In genomic region chr9:18601026-18601425, GRCh38 we compare ENCODE assay signal across 25 cellular contexts.
"Had no signal": no experiment of that assay in that cellular context is flagged by ENCODE, and none has a peak within 500 bp of the region (broad histone marks: within the 10 kb centered on the region; RNA-seq: fewer than 3 reads in every experiment).

No MANE protein-coding gene starts in this region.

- H3K4me1 Mint-ChIP-seq: activated B cell treated with CpG ODN at 0.5 μM for 24 hours; activated CD4-positive, alpha-beta T cell treated with anti-CD3 and anti-CD28 coated beads, Interleukin-2, amount 10 ng/mL, durations not matched to agents 24 days and 14 days; activated CD8-positive, alpha-beta memory T cell treated with anti-CD3 and anti-CD28 coated beads, Interleukin-2, amount 10 ng/mL, durations not matched to agents 7 days and 5 days; activated naive CD8-positive, alpha-beta T cell treated with anti-CD3 and anti-CD28 coated beads, Interleukin-2, amount 50 U/mL, for 24 hours had no signal

- H3K36me3 Mint-ChIP-seq: activated CD8-positive, alpha-beta memory T cell treated with anti-CD3 and anti-CD28 coated beads, Interleukin-2, amount 10 ng/mL, durations not matched to agents 7 days and 5 days; activated naive CD4-positive, alpha-beta T cell treated with anti-CD3 and anti-CD28 coated beads, Interleukin-2, amount 50 U/mL, for 72 hours had no signal

- H3K36me3 ChIP-seq: brain microvascular endothelial cell, cardiac muscle cell had no signal

- H3K27me3 ChIP-seq: brain microvascular endothelial cell, cardiac muscle cell had no signal

- H3K4me3 ChIP-seq: cardiac muscle cell had no signal

- DNase-seq: activated B cell treated with CpG ODN at 0.5 μM for 24 hours; activated CD4-positive, alpha-beta T cell treated with anti-CD3 and anti-CD28 coated beads for 1 hour; activated CD4-positive, alpha-beta T cell treated with anti-CD3 and anti-CD28 coated beads, Interleukin-2, amount 10 ng/mL, durations not matched to agents 24 days and 14 days; activated CD4-positive, alpha-beta T cell treated with anti-CD3 and anti-CD28 coated beads, Interleukin-2, amount 50 U/mL, for 48 hours; activated CD8-positive, alpha-beta memory T cell treated with anti-CD3 and anti-CD28 coated beads, Interleukin-2, amount 10 ng/mL, durations not matched to agents 7 days and 5 days; activated effector memory CD4-positive, alpha-beta T cell treated with Interleukin-2 at 50 U/mL for 16 hours; activated naive CD4-positive, alpha-beta T cell; activated naive CD8-positive, alpha-beta T cell treated with anti-CD3 and anti-CD28 coated beads, Interleukin-2, amount 50 U/mL, for 24 hours; activated T-cell treated with anti-CD3 and anti-CD28 coated beads, Interleukin-2, amount 50 U/mL, for 24 hours; amygdala; brain microvascular endothelial cell; cerebellar nuclear complex; NCI-H1105 treated with DMSO at 0.1 percent for 48 hours; NCI-H1436 treated with DMSO at 0.1 percent for 48 hours; NCI-H187; NCI-H2081; NCI-H446; NCI-H524; PC-3; SHP77 treated with DMSO at 0.1 percent for 48 hours had no signal

- H3K4me3 Mint-ChIP-seq: activated B cell treated with CpG ODN at 0.5 μM for 24 hours; activated CD4-positive, alpha-beta T cell treated with anti-CD3 and anti-CD28 coated beads, Interleukin-2, amount 10 ng/mL, durations not matched to agents 24 days and 14 days; activated CD8-positive, alpha-beta memory T cell treated with anti-CD3 and anti-CD28 coated beads, Interleukin-2, amount 10 ng/mL, durations not matched to agents 7 days and 5 days; activated naive CD8-positive, alpha-beta T cell treated with anti-CD3 and anti-CD28 coated beads, Interleukin-2, amount 50 U/mL, for 24 hours; activated T-cell treated with anti-CD3 and anti-CD28 coated beads, Interleukin-2, amount 50 U/mL, for 24 hours; activated T-helper 1 cell treated with anti-CD3 and anti-CD28 coated beads, Interleukin-12 subunit alpha, Interleukin-12 subunit beta, Interleukin-2, Interleukin-4 antibody, amounts not matched to agents 30 ng/mL and 10 ng/mL and 1 ng/mL, durations not matched to agents 14 hours and 24 hours and 36 hours; T-helper 1 cell treated with Interleukin-12 subunit alpha and Interleukin-12 subunit beta and Interleukin-4 antibody, amounts not matched to agents 30 μg/mL and 1 μg/mL, for 36 hours had no signal

- H3K9me3 Mint-ChIP-seq: activated B cell treated with CpG ODN at 0.5 μM for 24 hours; activated CD4-positive, alpha-beta T cell treated with anti-CD3 and anti-CD28 coated beads, Interleukin-2, amount 10 ng/mL, durations not matched to agents 24 days and 14 days; activated naive CD4-positive, alpha-beta T cell treated with anti-CD3 and anti-CD28 coated beads, Interleukin-2, amount 50 U/mL, for 72 hours; activated naive CD8-positive, alpha-beta T cell treated with anti-CD3 and anti-CD28 coated beads, Interleukin-2, amount 50 U/mL, for 24 hours; activated T-cell treated with anti-CD3 and anti-CD28 coated beads, Interleukin-2, amount 50 U/mL, for 24 hours; activated T-helper 1 cell treated with anti-CD3 and anti-CD28 coated beads, Interleukin-12 subunit alpha, Interleukin-12 subunit beta, Interleukin-2, Interleukin-4 antibody, amounts not matched to agents 30 ng/mL and 10 ng/mL and 1 ng/mL, durations not matched to agents 14 hours and 24 hours and 36 hours; T-helper 1 cell treated with Interleukin-12 subunit alpha and Interleukin-12 subunit beta and Interleukin-4 antibody, amounts not matched to agents 30 μg/mL and 1 μg/mL, for 36 hours had no signal

- ATAC-seq: activated CD8-positive, alpha-beta memory T cell treated with anti-CD3 and anti-CD28 coated beads, Interleukin-2, amount 10 ng/mL, durations not matched to agents 7 days and 5 days; activated naive CD4-positive, alpha-beta T cell treated with anti-CD3 and anti-CD28 coated beads, Interleukin-2, amount 50 U/mL, for 72 hours; activated naive CD8-positive, alpha-beta T cell treated with anti-CD3 and anti-CD28 coated beads, Interleukin-2, amount 50 U/mL, for 24 hours; PC-3 had no signal

- H3K27me3 Mint-ChIP-seq: activated B cell treated with CpG ODN at 0.5 μM for 24 hours; activated CD4-positive, alpha-beta T cell treated with anti-CD3 and anti-CD28 coated beads, Interleukin-2, amount 10 ng/mL, durations not matched to agents 24 days and 14 days; activated CD8-positive, alpha-beta memory T cell treated with anti-CD3 and anti-CD28 coated beads, Interleukin-2, amount 10 ng/mL, durations not matched to agents 7 days and 5 days; activated naive CD8-positive, alpha-beta T cell treated with anti-CD3 and anti-CD28 coated beads, Interleukin-2, amount 50 U/mL, for 24 hours; activated T-cell treated with anti-CD3 and anti-CD28 coated beads, Interleukin-2, amount 50 U/mL, for 24 hours had no signal

- H3K27ac Mint-ChIP-seq: activated B cell treated with CpG ODN at 0.5 μM for 24 hours; activated CD4-positive, alpha-beta T cell treated with anti-CD3 and anti-CD28 coated beads, Interleukin-2, amount 10 ng/mL, durations not matched to agents 24 days and 14 days; activated CD8-positive, alpha-beta memory T cell treated with anti-CD3 and anti-CD28 coated beads, Interleukin-2, amount 10 ng/mL, durations not matched to agents 7 days and 5 days; activated naive CD4-positive, alpha-beta T cell treated with anti-CD3 and anti-CD28 coated beads, Interleukin-2, amount 50 U/mL, for 72 hours; activated naive CD8-positive, alpha-beta T cell treated with anti-CD3 and anti-CD28 coated beads, Interleukin-2, amount 50 U/mL, for 24 hours; activated T-cell treated with anti-CD3 and anti-CD28 coated beads, Interleukin-2, amount 50 U/mL, for 24 hours; activated T-helper 1 cell treated with anti-CD3 and anti-CD28 coated beads, Interleukin-12 subunit alpha, Interleukin-12 subunit beta, Interleukin-2, Interleukin-4 antibody, amounts not matched to agents 30 ng/mL and 10 ng/mL and 1 ng/mL, durations not matched to agents 14 hours and 24 hours and 36 hours; T-helper 1 cell treated with Interleukin-12 subunit alpha and Interleukin-12 subunit beta and Interleukin-4 antibody, amounts not matched to agents 30 μg/mL and 1 μg/mL, for 36 hours had no signal

- FAIRE-seq: RCC 7860 had no signal

- H3K27ac ChIP-seq: brain microvascular endothelial cell, cardiac muscle cell had no signal
